In the genomic region with DNA sequence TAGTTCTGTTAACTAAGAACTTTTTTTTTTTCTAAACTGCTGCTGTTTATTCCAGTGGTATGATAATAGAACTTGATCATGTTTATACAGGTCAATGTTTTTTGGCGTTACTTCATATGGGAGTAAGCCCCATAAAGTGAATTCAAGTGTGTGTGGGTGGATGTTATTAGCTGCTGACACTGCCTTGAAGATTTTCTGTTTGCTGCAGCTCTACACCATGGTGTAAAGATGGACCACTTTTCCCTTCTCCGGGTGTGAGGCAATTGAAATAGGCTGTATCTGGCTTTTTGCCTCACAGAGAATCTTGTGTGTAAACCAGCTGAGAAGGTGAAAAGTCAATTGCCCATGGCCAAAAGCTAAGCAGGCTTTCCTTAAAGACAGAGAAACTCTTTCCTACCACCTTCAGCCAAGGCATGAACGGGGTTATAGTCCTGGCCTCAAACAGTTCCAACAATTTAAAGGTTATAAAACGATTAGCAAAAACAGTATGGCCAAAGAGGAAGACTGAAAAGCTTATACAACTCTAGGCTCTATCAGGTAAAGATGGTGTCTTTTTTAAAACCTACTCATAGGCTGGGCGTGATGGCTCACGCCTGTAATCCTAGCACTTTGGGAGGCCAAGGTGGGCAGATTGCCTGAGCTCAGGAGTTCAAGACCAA, we compare ENCODE assay signal across 14 cellular contexts. TPM values are rescaled to one million over a fixed set of nuclear protein-coding genes. Genes with fewer than 3 reads are reported as not detected.
DNase-seq lines count a peak whose midpoint lies in the region; ATAC-seq and TF ChIP-seq lines count a peak whose summit lies in the region.
"Had no signal": no experiment of that assay in that cellular context is flagged by ENCODE, and none has a peak within 500 bp of the region (broad histone marks: within the 10 kb centered on the region; RNA-seq: fewer than 3 reads in every experiment).

No MANE protein-coding gene starts in this region.

- no peaks in the 10 kb centered on the region for H3K27me3 ChIP-seq in fibroblast of lung (ENCODE audit: control insufficient read depth, insufficient read depth, low read length)
- H3K27me3 ChIP-seq: BLaER1, right atrium auricular region had no signal

- H3K9me3 Mint-ChIP-seq in stimulated activated naive CD8-positive, alpha-beta T cell treated with anti-CD3 and anti-CD28 coated beads, Interleukin-15, amount 100 ng/mL, for 72 hours = no peaks in the 10 kb centered on the region
- H3K9me3 Mint-ChIP-seq: stimulated activated naive B cell treated with anti-CD40 and anti-IgM and Interleukin-4, amounts not matched to agents 10 μg/mL and 1 μg/mL and 100 μg/mL, for 72 hours had no signal

- no peak overlapping the region for H2AFZ ChIP-seq in fibroblast of lung (ENCODE audit: low read length)

- peak overlapping the region in 1 of 2 donors; percentile 61 for H3K4me3 Mint-ChIP-seq in stimulated activated naive CD8-positive, alpha-beta T cell treated with anti-CD3 and anti-CD28 coated beads, Interleukin-15, amount 100 ng/mL, for 72 hours
- H3K4me3 Mint-ChIP-seq: stimulated activated naive B cell treated with anti-CD40 and anti-IgM and Interleukin-4, amounts not matched to agents 10 μg/mL and 1 μg/mL and 100 μg/mL, for 72 hours had no signal

- peak overlapping the region; percentile 40 for H3K4me2 ChIP-seq in fibroblast of lung (ENCODE audit: extremely low read depth, insufficient read depth, low read length)

- peak overlapping the region; percentile 92 to 97 for H3K27ac Mint-ChIP-seq in stimulated activated naive CD8-positive, alpha-beta T cell treated with anti-CD3 and anti-CD28 coated beads, Interleukin-15, amount 100 ng/mL, for 72 hours
- H3K27ac Mint-ChIP-seq: stimulated activated naive B cell treated with anti-CD40 and anti-IgM and Interleukin-4, amounts not matched to agents 10 μg/mL and 1 μg/mL and 100 μg/mL, for 72 hours had no signal

- DNase-seq in stimulated activated naive CD8-positive, alpha-beta T cell treated with anti-CD3 and anti-CD28 coated beads, Interleukin-15, amount 100 ng/mL, for 72 hours = no peak
- no peak for DNase-seq in stimulated activated naive CD8-positive, alpha-beta T cell treated with anti-CD3 and anti-CD28 coated beads, Interleukin-15, Interleukin-2, amounts not matched to agents 100 U/mL and 50 U/mL, for 24 hours
- DNase-seq in RPMI7951 (ENCODE audit: low read depth) = peak; percentile 5
- peak in 1 of 2 donors; percentile 51 for DNase-seq in fibroblast of lung (ENCODE audit: low read depth in 2 of 2)
- no peak for DNase-seq in NCI-H510A treated with DMSO at 0.1 percent for 48 hours (lab: John Stamatoyannopoulos, UW)
- no peak for DNase-seq in dedifferentiated amniotic fluid mesenchymal stem cell (ENCODE audit: extremely low spot score)
- no peak for DNase-seq in GM19238 (ENCODE audit: insufficient read length, low spot score)
- DNase-seq in amygdala (lab: John Stamatoyannopoulos, UW) = no peak
- DNase-seq: stimulated activated naive B cell treated with anti-CD40 and anti-IgM and Interleukin-4, amounts not matched to agents 10 μg/mL and 1 μg/mL and 100 μg/mL, for 72 hours had no signal

- H3K79me2 ChIP-seq in fibroblast of lung (ENCODE audit: control insufficient read depth, insufficient read depth, low read length) = no peaks in the 10 kb centered on the region

- no peak overlapping the region for H3K4me3 ChIP-seq in fibroblast of lung (replicated peaks in 1 of 4; ENCODE audit: control extremely low read depth in 1 of 4, insufficient read depth in 1 of 4, low read depth in 3 of 4, low read length in 4 of 4)
- H3K4me3 ChIP-seq: BLaER1, right atrium auricular region had no signal

- peaks cover 6% of the 10 kb centered on the region for H3K27me3 Mint-ChIP-seq in stimulated activated naive CD8-positive, alpha-beta T cell treated with anti-CD3 and anti-CD28 coated beads, Interleukin-15, amount 100 ng/mL, for 72 hours
- H3K27me3 Mint-ChIP-seq: naive thymus-derived CD4-positive, alpha-beta T cell had no signal

- peak; percentile 29 for ATAC-seq in stimulated activated naive CD8-positive, alpha-beta T cell treated with anti-CD3 and anti-CD28 coated beads, Interleukin-15, amount 100 ng/mL, for 72 hours
- ATAC-seq in stimulated activated naive CD8-positive, alpha-beta T cell treated with anti-CD3 and anti-CD28 coated beads, Interleukin-15, Interleukin-2, amounts not matched to agents 100 U/mL and 50 U/mL, for 24 hours = no peak
- ATAC-seq: left lobe of liver had no signal

- no peak overlapping the region for H3K27ac ChIP-seq in fibroblast of lung (ENCODE audit: insufficient read depth, low read length)
- H3K27ac ChIP-seq: BLaER1, right atrium auricular region, WERI-Rb-1 had no signal

- no peak for TF ChIP-seq CTCF in fibroblast of lung (conservative IDR thresholded peaks at IDR 0.05 in 1 of 2, IDR thresholded peaks at IDR 0.05 in 1 of 2; ENCODE audit: low read depth in 1 of 2, low read length in 2 of 2)

- H3K36me3 ChIP-seq in fibroblast of lung (ENCODE audit: control insufficient read depth, insufficient read depth, low read length) = no peaks in the 10 kb centered on the region
- H3K36me3 ChIP-seq: BLaER1, right atrium auricular region, WERI-Rb-1 had no signal

- H4K20me1 ChIP-seq in fibroblast of lung (ENCODE audit: control insufficient read depth, extremely low read depth, insufficient read depth, low read length) = no peaks in the 10 kb centered on the region
- H4K20me1 ChIP-seq: BLaER1 had no signal

- peaks cover 3% of the 10 kb centered on the region for H3K4me1 ChIP-seq in fibroblast of lung (ENCODE audit: control insufficient read depth, extremely low read depth, insufficient read depth, low read length)
- H3K4me1 ChIP-seq: right atrium auricular region had no signal

- H3K9ac ChIP-seq in fibroblast of lung (ENCODE audit: insufficient read depth, low read length) = no peak overlapping the region
- H3K9ac ChIP-seq: BLaER1 had no signal

- peaks cover 24% of the 10 kb centered on the region for H3K4me1 Mint-ChIP-seq in stimulated activated naive CD8-positive, alpha-beta T cell treated with anti-CD3 and anti-CD28 coated beads, Interleukin-15, amount 100 ng/mL, for 72 hours

- H3K9me3 ChIP-seq in fibroblast of lung (ENCODE audit: control insufficient read depth, insufficient read depth, low read depth, low read length) = no peaks in the 10 kb centered on the region
- H3K9me3 ChIP-seq: BLaER1, right atrium auricular region had no signal

RNA-seq across cellular contexts. Expression of a gene that starts 33.9 kb away (rescaled TPM):
- 20.8 TPM in 2 replicates for total RNA-seq in RPMI7951 (2014; rRNA removed; shearing (Covaris generic))
- 60.4 and 75.2 TPM in 2 replicates for total RNA-seq in fibroblast of lung
- polyA plus RNA-seq in fibroblast of lung = 11.5 and 22.4 TPM in 2 replicates
- polyA plus RNA-seq in fibroblast of lung (2012) = 7.2 and 12.3 TPM in 2 replicates
- 143 and 175 TPM in 2 replicates for polyA minus RNA-seq in fibroblast of lung (ENCODE audit: low replicate concordance)
